Comparison of ENCODE assay signal across 14 cellular contexts in the genomic region with DNA sequence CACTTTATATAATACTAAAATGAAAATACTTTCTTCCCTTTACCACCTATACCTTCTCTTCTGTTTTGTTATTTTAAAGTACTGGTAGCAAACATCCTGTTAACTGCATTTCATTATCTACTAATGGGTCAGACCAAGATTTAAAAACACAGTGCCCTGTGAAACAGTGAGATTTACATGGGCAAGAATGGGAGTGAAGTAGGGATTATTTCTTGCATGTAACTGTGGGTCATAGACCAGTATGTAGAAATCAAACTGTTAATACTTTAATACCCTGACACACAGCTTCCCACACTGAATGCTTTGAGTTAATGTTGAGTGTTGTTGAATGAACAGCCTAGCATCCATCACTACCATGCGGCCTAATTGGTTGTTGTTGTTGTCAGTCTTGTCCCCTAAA.
A peak's percentile ranks its signal among the peaks of the same experiment; 100 is the strongest.
DNase-seq lines count a peak whose midpoint lies in the region; ATAC-seq and TF ChIP-seq lines count a peak whose summit lies in the region.
"Had no signal": no experiment of that assay in that cellular context is flagged by ENCODE, and none has a peak within 500 bp of the region (broad histone marks: within the 10 kb centered on the region; RNA-seq: fewer than 3 reads in every experiment).

No MANE protein-coding gene starts in this region.

- peaks cover 16% of the 10 kb centered on the region for H3F3A ChIP-seq in GM23248 (ENCODE audit: insufficient read depth)

- H3K4me1 ChIP-seq in GM23248 (ENCODE audit: insufficient read depth) (peaks cover 40% of the 10 kb centered on the region), cardiac muscle cell (ENCODE audit: low read depth) (peaks cover 41% of the 10 kb centered on the region), subcutaneous abdominal adipose tissue (ENCODE audit: control insufficient read depth in 5 of 5, insufficient read depth in 5 of 5, low read length in 5 of 5) (peaks cover 0 to 45% (median 33%) of the 10 kb centered on the region in 5 donors)
- H3K4me1 ChIP-seq: Caco-2 had no signal

- H3K9ac ChIP-seq in GM23248 = no peak overlapping the region
- H3K9ac ChIP-seq in subcutaneous abdominal adipose tissue (ENCODE audit: low read length in 5 of 5) = no peak overlapping the region

- DNase-seq in GM23248 (no peak), amniotic epithelial cell (ENCODE audit: low read depth) (peak; percentile 42), cardiac muscle cell (ENCODE audit: low read depth in 1 of 2, low spot score in 1 of 2) (no peak)
- DNase-seq in activated CD4-positive, alpha-beta T cell treated with anti-CD3 and anti-CD28 coated beads, Interleukin-2, amount 50 U/mL, for 1 hour = no peak
- DNase-seq in stimulated activated CD4-positive, alpha-beta T cell treated with anti-CD3 and anti-CD28 coated beads, Interleukin-2, amount 100 ng/mL, for 24 hours = no peak
- DNase-seq: activated CD8-positive, alpha-beta memory T cell treated with anti-CD3 and anti-CD28 coated beads for 24 hours; Caco-2; left colon; nucleus accumbens; T-helper 9 cell had no signal

- H3K9me3 ChIP-seq in GM23248 (ENCODE audit: low read depth) (no peaks in the 10 kb centered on the region), cardiac muscle cell (ENCODE audit: low read depth) (no peaks in the 10 kb centered on the region), subcutaneous abdominal adipose tissue (ENCODE audit: control insufficient read depth in 5 of 5, low read length in 5 of 5) (no peaks in the 10 kb centered on the region)
- H3K9me3 ChIP-seq: Caco-2 had no signal

- 0 out of 2 replicates have a peak, but pooled peaks cover 3% of the 10 kb centered on the region for H4K20me1 ChIP-seq in GM23248 (ENCODE audit: insufficient read depth)

- peak overlapping the region; percentile 50 for H3K27ac ChIP-seq in GM23248
- peak overlapping the region; percentile 73 for H3K27ac ChIP-seq in cardiac muscle cell
- H3K27ac ChIP-seq in subcutaneous abdominal adipose tissue (ENCODE audit: low read depth, low read length) = peak overlapping the region; percentile 7

- H3K9me2 ChIP-seq in GM23248 (ENCODE audit: insufficient read depth) = no peaks in the 10 kb centered on the region

- H3K36me3 ChIP-seq in GM23248 (ENCODE audit: low read depth) (no peaks in the 10 kb centered on the region), cardiac muscle cell (no peaks in the 10 kb centered on the region), subcutaneous abdominal adipose tissue (ENCODE audit: control insufficient read depth in 5 of 5, insufficient read depth in 5 of 5, low read length in 5 of 5) (no peaks in the 10 kb centered on the region)

- H3K4me3 ChIP-seq in GM23248 (no peak overlapping the region), cardiac muscle cell (no peak overlapping the region), subcutaneous abdominal adipose tissue (ENCODE audit: low read depth in 1 of 5, low read length in 5 of 5) (no peak overlapping the region)

- in situ Hi-C loops in GM23248 (cut with MboI) = no loop called here

- H3K27me3 ChIP-seq in GM23248 (replicated peaks; ENCODE audit: insufficient read depth) (no peaks in the 10 kb centered on the region), cardiac muscle cell (no peaks in the 10 kb centered on the region), subcutaneous abdominal adipose tissue (ENCODE audit: control insufficient read depth in 5 of 5, insufficient read depth in 4 of 5, low read length in 5 of 5) (no peaks in the 10 kb centered on the region)

- H2AFZ ChIP-seq in GM23248 = no peak overlapping the region

- WGBS in GM23248 (ENCODE audit: low coverage in 1 of 2, low lambda C conversion rate in 2 of 2, missing lambda C conversion rate in 2 of 2), 2 experiments = 59 to 67% methylated on average over 1 of the region's 1 CpG

- TF ChIP-seq CTCF in cardiac muscle cell (IDR thresholded peaks at IDR 0.05; ENCODE audit: low read depth, low read length) = no peak

- H3K79me2 ChIP-seq in GM23248 (ENCODE audit: insufficient read depth) = peaks cover 21% of the 10 kb centered on the region

- H3K4me2 ChIP-seq in GM23248 (ENCODE audit: unreplicated experiment) = no peak overlapping the region

- ATAC-seq in GM19395 (IDR thresholded peaks at IDR 0.05; ENCODE audit: unreplicated experiment) (no peak), GM21717 (IDR thresholded peaks at IDR 0.05; ENCODE audit: unreplicated experiment) (no peak)
- ATAC-seq: left colon, Panc1 had no signal

Comparison
In these comparisons a context has a peak if more than half of its experiments do, and no peak if none do; other contexts are left out.
1. H3K27ac ChIP-seq: peak in every context shown above with its lines; median percentile 73 in cardiac muscle cell; 50 in GM23248; 7 in subcutaneous abdominal adipose tissue.